Comparison of ENCODE assay signal across 20 cellular contexts in genomic region chr22:25655536-25655935, GRCh38.
"Had no signal": no experiment of that assay in that cellular context is flagged by ENCODE, and none has a peak within 500 bp of the region (broad histone marks: within the 10 kb centered on the region; RNA-seq: fewer than 3 reads in every experiment).

No MANE protein-coding gene starts in this region.

- H3K27ac Mint-ChIP-seq: activated naive CD4-positive, alpha-beta T cell treated with anti-CD3 and anti-CD28 coated beads, Interleukin-2, amount 50 U/mL, for 24 hours; activated T-cell treated with anti-CD3 and anti-CD28 coated beads, Interleukin-2, amount 50 U/mL, for 24 hours; T-helper 1 cell treated with Interleukin-12 subunit alpha and Interleukin-12 subunit beta and Interleukin-4 antibody, amounts not matched to agents 30 μg/mL and 1 μg/mL, for 36 hours had no signal

- H3K4me1 Mint-ChIP-seq: activated naive CD4-positive, alpha-beta T cell treated with anti-CD3 and anti-CD28 coated beads, Interleukin-2, amount 50 U/mL, for 24 hours had no signal

- H3K36me3 Mint-ChIP-seq: activated naive CD4-positive, alpha-beta T cell treated with anti-CD3 and anti-CD28 coated beads, Interleukin-2, amount 50 U/mL, for 24 hours had no signal

- FAIRE-seq: bronchial epithelial cell, frontal cortex had no signal

- H3K9me3 Mint-ChIP-seq: activated naive CD4-positive, alpha-beta T cell treated with anti-CD3 and anti-CD28 coated beads, Interleukin-2, amount 50 U/mL, for 24 hours; activated T-cell treated with anti-CD3 and anti-CD28 coated beads, Interleukin-2, amount 50 U/mL, for 24 hours; T-helper 1 cell treated with Interleukin-12 subunit alpha and Interleukin-12 subunit beta and Interleukin-4 antibody, amounts not matched to agents 30 μg/mL and 1 μg/mL, for 36 hours had no signal

- H3K9me3 ChIP-seq: heart left ventricle, spleen, tibial artery had no signal

- H3K27ac ChIP-seq: heart left ventricle, tibial artery had no signal

- DNase-seq: activated CD4-positive, alpha-beta T cell treated with anti-CD3 and anti-CD28 coated beads for 1 hour; activated CD4-positive, alpha-beta T cell treated with anti-CD3 and anti-CD28 coated beads, Interleukin-2, amount 50 U/mL, for 48 hours; activated gamma-delta T cell; activated T-cell treated with anti-CD3 and anti-CD28 coated beads, Interleukin-2, amount 50 U/mL, for 24 hours; cerebellar nuclear complex; cortex of kidney; effector CD4-positive, alpha-beta T cell; heart left ventricle; kidney glomerular epithelial cell; left ventricle myocardium superior; occipital lobe; posterior cingulate gyrus; spleen; stimulated activated naive CD8-positive, alpha-beta T cell treated with anti-CD3 and anti-CD28 coated beads, Interleukin-15, Interleukin-2, amounts not matched to agents 100 U/mL and 50 U/mL, for 24 hours; substantia nigra; tibial artery had no signal

- H3K4me3 Mint-ChIP-seq: activated naive CD4-positive, alpha-beta T cell treated with anti-CD3 and anti-CD28 coated beads, Interleukin-2, amount 50 U/mL, for 24 hours; activated T-cell treated with anti-CD3 and anti-CD28 coated beads, Interleukin-2, amount 50 U/mL, for 24 hours; T-helper 1 cell treated with Interleukin-12 subunit alpha and Interleukin-12 subunit beta and Interleukin-4 antibody, amounts not matched to agents 30 μg/mL and 1 μg/mL, for 36 hours had no signal

- H3K4me3 ChIP-seq: heart left ventricle, spleen, tibial artery had no signal

- H3K36me3 ChIP-seq: heart left ventricle, spleen, tibial artery had no signal

- H3K4me1 ChIP-seq: tibial artery had no signal

- H3K27me3 Mint-ChIP-seq: activated naive CD4-positive, alpha-beta T cell treated with anti-CD3 and anti-CD28 coated beads, Interleukin-2, amount 50 U/mL, for 24 hours had no signal

- H3K27me3 ChIP-seq: heart left ventricle, spleen, tibial artery had no signal

- ATAC-seq: heart left ventricle; left ventricle myocardium superior; stimulated activated naive CD8-positive, alpha-beta T cell treated with anti-CD3 and anti-CD28 coated beads, Interleukin-15, Interleukin-2, amounts not matched to agents 100 U/mL and 50 U/mL, for 24 hours had no signal
